8 cellular contexts compared by ENCODE assay signal in genomic region chr18:5894613-5895299, GRCh38. TPM values are rescaled to one million over a fixed set of nuclear protein-coding genes. Genes with fewer than 3 reads are reported as not detected.
DNase-seq lines count a peak whose midpoint lies in the region; ATAC-seq and TF ChIP-seq lines count a peak whose summit lies in the region.

No MANE protein-coding gene starts in this region.

- peak overlapping the region; percentile 64 for H3K4me3 ChIP-seq in left ventricle myocardium inferior

- intact Hi-C loops in left ventricle myocardium inferior (cut with micrococcal nuclease) (no loop called here), sciatic nerve (cut with DNase I) (no loop called here)

- peak; percentile 61 for DNase-seq in GM13977 (ENCODE audit: low spot score)
- DNase-seq in NCI-H510A (lab: John Stamatoyannopoulos, UW), result peak; percentile 26
- DNase-seq in left ventricle myocardium inferior, result peak; percentile 12
- DNase-seq in sciatic nerve (ENCODE audit: low spot score), result no peak
- DNase-seq in stimulated activated CD4-positive, alpha-beta T cell treated with anti-CD3 and anti-CD28 coated beads, Interleukin-4, amount 100 ng/mL, for 1 hour, result no peak
- DNase-seq in NOMO-1 treated with dmso at 0.1 percent for 144 hours (lab: John Stamatoyannopoulos, UW; ENCODE audit: unreplicated experiment), result no peak

- no peaks in the 10 kb centered on the region for H3K36me3 ChIP-seq in left ventricle myocardium inferior

- in situ Hi-C loops in GM13977 (cut with MboI; ENCODE audit: low pct_unique_long_range_greater_than_20kb, low sequenced_read_pairs, unreplicated experiment), result loop anchor here (25.0 kb wide), 1 partner anchor 618 kb away; no protein-coding TSS in a partner anchor

- H3K9me3 ChIP-seq in left ventricle myocardium inferior (replicated peaks), result no peaks in the 10 kb centered on the region

- no peak for TF ChIP-seq CTCF in GM13977 (IDR thresholded peaks at IDR 0.05; ENCODE audit: extremely low read depth, insufficient read depth, missing control alignments)
- TF ChIP-seq CTCF in left ventricle myocardium inferior (IDR thresholded peaks at IDR 0.05; ENCODE audit: borderline replicate concordance), result no peak

- peaks cover 100% of the 10 kb centered on the region for H3K27me3 ChIP-seq in left ventricle myocardium inferior (ENCODE audit: low read depth)

- H3K27ac ChIP-seq in left ventricle myocardium inferior (replicated peaks), result peak overlapping the region; percentile 62

- ATAC-seq in sciatic nerve (peak; percentile 16), GM18873 (IDR thresholded peaks at IDR 0.05; ENCODE audit: low FRiP score, unreplicated experiment) (no peak), GM18909 (IDR thresholded peaks at IDR 0.05; ENCODE audit: poor library complexity, unreplicated experiment) (no peak)

- peaks cover 28% of the 10 kb centered on the region for H3K4me1 ChIP-seq in left ventricle myocardium inferior

RNA-seq across cellular contexts. Expression of gene TMEM200C, which starts 0.6 kb away (rescaled TPM):
- total RNA-seq in left ventricle myocardium inferior (0.96 TPM), sciatic nerve (0.94 TPM)

Comparison
In these comparisons a context has a peak if more than half of its experiments do, and no peak if none do; other contexts are left out.
1. DNase-seq: peak in GM13977 (single experiment), NCI-H510A (single experiment) and left ventricle myocardium inferior (single experiment); none in sciatic nerve (single experiment), stimulated activated CD4-positive, alpha-beta T cell treated with anti-CD3 and anti-CD28 coated beads, Interleukin-4, amount 100 ng/mL, for 1 hour (single experiment) and NOMO-1 treated with dmso at 0.1 percent for 144 hours (single experiment).